Comparison of ENCODE assay signal across 6 cellular contexts in the genomic region with DNA sequence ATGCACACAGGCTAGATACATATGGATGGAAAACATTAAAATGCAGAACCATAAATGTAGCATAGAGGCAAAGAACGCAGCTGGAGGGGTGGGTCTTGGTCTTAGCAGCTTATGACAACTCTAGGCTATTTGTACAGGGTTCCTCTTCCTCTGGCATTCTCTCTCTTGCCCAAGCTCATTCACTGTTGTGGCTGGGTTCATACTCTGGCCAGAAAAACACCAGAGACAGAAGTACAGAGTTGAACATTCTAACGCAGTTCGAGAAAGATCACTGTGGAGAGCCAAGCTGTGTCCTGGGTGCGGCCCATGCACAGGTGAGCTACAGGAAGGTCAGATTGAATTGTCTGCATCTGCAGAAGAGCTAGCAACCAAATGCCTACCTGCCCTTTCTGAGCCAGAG.
"Had no signal": no experiment of that assay in that cellular context is flagged by ENCODE, and none has a peak within 500 bp of the region (broad histone marks: within the 10 kb centered on the region; RNA-seq: fewer than 3 reads in every experiment).

No MANE protein-coding gene starts in this region.

- H3K9me3 Mint-ChIP-seq: IgD-negative memory B cell had no signal

- H3K27ac Mint-ChIP-seq: IgD-negative memory B cell had no signal

- H3K4me3 Mint-ChIP-seq: IgD-negative memory B cell had no signal

- H3K4me1 Mint-ChIP-seq: IgD-negative memory B cell had no signal

- H3K27me3 Mint-ChIP-seq: IgD-negative memory B cell had no signal

- H3K36me3 Mint-ChIP-seq: IgD-negative memory B cell had no signal

- DNase-seq: GOT3, H7, HCEC 1CT, KBM-7 had no signal

- FAIRE-seq: HTR-8/SVneo had no signal
